In the genomic region with DNA sequence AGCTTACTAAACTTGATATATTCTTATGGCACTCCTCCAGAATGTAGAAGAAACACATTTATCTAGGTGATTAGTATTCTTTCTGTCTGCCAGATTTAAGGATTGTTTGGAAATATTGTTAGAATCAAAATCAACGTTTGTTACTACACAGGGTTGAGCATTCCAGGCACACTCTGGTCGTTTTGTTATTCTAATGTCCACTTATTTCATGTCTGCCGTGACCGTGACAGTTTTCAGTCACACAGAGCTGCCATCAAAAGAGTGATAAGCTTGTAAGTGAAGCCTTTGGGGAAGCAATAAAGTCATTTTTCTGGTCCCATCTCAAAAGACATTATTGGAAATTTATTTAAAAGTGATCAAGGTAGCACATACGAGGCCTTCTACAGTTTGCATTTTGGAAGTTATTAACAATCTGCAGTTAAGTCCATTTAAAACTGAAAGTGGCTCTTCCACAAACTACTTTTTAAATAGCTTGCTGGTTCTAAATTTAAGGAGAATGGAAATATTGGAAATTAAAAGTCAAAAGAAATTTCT, we compare ENCODE assay signal across 1 cellular context.
TF ChIP-seq lines count a peak whose summit lies in the region.

No MANE protein-coding gene starts in this region.

TF ChIP-seq in H1, 55 proteins besides CTCF, POLR2A, EP300 and RAD21:
- no peak for TF ChIP-seq CTBP2 (IDR thresholded peaks at IDR 0.05; ENCODE audit: borderline replicate concordance, insufficient read depth, insufficient read length, low read length)
- TF ChIP-seq SP2 (IDR thresholded peaks at IDR 0.05; ENCODE audit: low read length) = no peak
- no peak for TF ChIP-seq TBP (IDR thresholded peaks at IDR 0.05; ENCODE audit: low read depth, low read length)
- no peak for TF ChIP-seq RFX5 (IDR thresholded peaks at IDR 0.05; ENCODE audit: borderline replicate concordance, low read depth, low read length)
- no peak for TF ChIP-seq GTF2F1 (IDR thresholded peaks at IDR 0.05; ENCODE audit: borderline replicate concordance, low read depth, low read length)
- no peak for TF ChIP-seq BCL11A (IDR thresholded peaks at IDR 0.05; ENCODE audit: low read depth in 2 of 2, low read length in 2 of 2)
- no peak for TF ChIP-seq BRCA1 (IDR thresholded peaks at IDR 0.05; ENCODE audit: low read depth, low read length)
- TF ChIP-seq CHD2 (IDR thresholded peaks at IDR 0.05; ENCODE audit: low read length) = no peak
- no peak for TF ChIP-seq SUZ12 (IDR thresholded peaks at IDR 0.05; ENCODE audit: low read length)
- TF ChIP-seq CBX5 (IDR thresholded peaks at IDR 0.05; ENCODE audit: low read depth, low read length) = no peak
- TF ChIP-seq ASH2L (IDR thresholded peaks at IDR 0.05; ENCODE audit: low read length) = no peak
- TF ChIP-seq POLR2AphosphoS5 (IDR thresholded peaks at IDR 0.05; ENCODE audit: low read depth, low read length) = no peak
- TF ChIP-seq NANOG (IDR thresholded peaks at IDR 0.05; ENCODE audit: insufficient read depth, low read depth, low read length, poor library complexity, severe bottlenecking) = no peak
- no peak for TF ChIP-seq JUN (IDR thresholded peaks at IDR 0.05; ENCODE audit: low read depth, low read length)
- no peak for TF ChIP-seq KDM4A (IDR thresholded peaks at IDR 0.05; ENCODE audit: low read depth, low read length, severe bottlenecking)
- TF ChIP-seq, protein P1, sequence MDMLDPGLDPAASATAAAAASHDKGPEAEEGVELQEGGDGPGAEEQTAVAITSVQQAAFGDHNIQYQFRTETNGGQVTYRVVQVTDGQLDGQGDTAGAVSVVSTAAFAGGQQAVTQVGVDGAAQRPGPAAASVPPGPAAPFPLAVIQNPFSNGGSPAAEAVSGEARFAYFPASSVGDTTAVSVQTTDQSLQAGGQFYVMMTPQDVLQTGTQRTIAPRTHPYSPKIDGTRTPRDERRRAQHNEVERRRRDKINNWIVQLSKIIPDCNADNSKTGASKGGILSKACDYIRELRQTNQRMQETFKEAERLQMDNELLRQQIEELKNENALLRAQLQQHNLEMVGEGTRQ (IDR thresholded peaks at IDR 0.05; ENCODE audit: low read length) = no peak
- TF ChIP-seq GABPA (IDR thresholded peaks at IDR 0.05; ENCODE audit: borderline replicate concordance, insufficient read depth, low read length) = no peak
- no peak for TF ChIP-seq SIN3A (conservative IDR thresholded peaks at IDR 0.05 in 1 of 2, IDR thresholded peaks at IDR 0.05 in 1 of 2; ENCODE audit: low read depth in 1 of 2, low read length in 2 of 2)
- no peak for TF ChIP-seq HDAC2 (IDR thresholded peaks at IDR 0.05; ENCODE audit: borderline replicate concordance in 1 of 2, low read depth in 2 of 2, low read length in 2 of 2)
